Comparison of ENCODE assay signal across 8 cellular contexts in genomic region chr20:290081-290831, GRCh38. TPM values are rescaled to one million over a fixed set of nuclear protein-coding genes. Genes with fewer than 3 reads are reported as not detected.
A peak's percentile ranks its signal among the peaks of the same experiment; 100 is the strongest.
DNase-seq lines count a peak whose midpoint lies in the region; ATAC-seq and TF ChIP-seq lines count a peak whose summit lies in the region.

C20orf96 (minus strand) TSS chr20:290750; CDS start chr20:290610, 140 bp downstream.

- peaks cover 0 to 10% (median 5%) of the 10 kb centered on the region in 4 donors for H3K4me1 Mint-ChIP-seq in CD4-positive, CD25-positive, alpha-beta regulatory T cell
- peaks cover 5% of the 10 kb centered on the region for H3K4me1 Mint-ChIP-seq in activated CD4-positive, alpha-beta memory T cell treated with anti-CD3 and anti-CD28 coated beads for 36 hours (ENCODE audit: low read depth)

- no peak within 1 kb of the TSS for H3K4me3 Mint-ChIP-seq in CD4-positive, CD25-positive, alpha-beta regulatory T cell
- H3K4me3 Mint-ChIP-seq in activated CD4-positive, alpha-beta memory T cell treated with anti-CD3 and anti-CD28 coated beads for 36 hours = no peak within 1 kb of the TSS

- H3K36me3 Mint-ChIP-seq in CD4-positive, CD25-positive, alpha-beta regulatory T cell = no peaks in the 10 kb centered on the region
- no peaks in the 10 kb centered on the region for H3K36me3 Mint-ChIP-seq in activated CD4-positive, alpha-beta memory T cell treated with anti-CD3 and anti-CD28 coated beads for 36 hours

- no peaks in the 10 kb centered on the region for H3K27me3 Mint-ChIP-seq in CD4-positive, CD25-positive, alpha-beta regulatory T cell
- H3K27me3 Mint-ChIP-seq in activated CD4-positive, alpha-beta memory T cell treated with anti-CD3 and anti-CD28 coated beads for 36 hours = no peaks in the 10 kb centered on the region

- POLR2A ChIA-PET in activated CD4-positive, alpha-beta memory T cell treated with anti-CD3 and anti-CD28 coated beads for 36 hours (lab: Charles Lee) = no interaction called here

- H3K27ac Mint-ChIP-seq in CD4-positive, CD25-positive, alpha-beta regulatory T cell = peak within 1 kb of the TSS in 1 of 3 donors; percentile 9
- H3K27ac Mint-ChIP-seq in activated CD4-positive, alpha-beta memory T cell treated with anti-CD3 and anti-CD28 coated beads for 36 hours = peak within 1 kb of the TSS; percentile 49

- no peaks in the 10 kb centered on the region for H3K27me3 ChIP-seq in CD4-positive, CD25-positive, alpha-beta regulatory T cell (ENCODE audit: control insufficient read depth, insufficient read depth, low read length)
- H3K27me3 ChIP-seq in ectodermal cell (ENCODE audit: control insufficient read depth, insufficient read depth, low read length, poor library complexity, severe bottlenecking) = peaks cover 7% of the 10 kb centered on the region
- no peaks in the 10 kb centered on the region for H3K27me3 ChIP-seq in lung (ENCODE audit: control insufficient read depth, insufficient read depth)

- WGBS in ectodermal cell, 2 experiments = 1 to 2% methylated on average over 37 to 43 of the region's 43 CpGs
- 0% methylated on average over 43 of the region's 43 CpGs for WGBS in lung, 2 donors

- TF ChIP-seq CTCF in lung (IDR thresholded peaks at IDR 0.05; ENCODE audit: control extremely low read depth, extremely low read depth) = peak; percentile 2

- H3K4me1 ChIP-seq in CD4-positive, CD25-positive, alpha-beta regulatory T cell (ENCODE audit: control insufficient read depth, insufficient read depth, low read length, poor library complexity, severe bottlenecking) = peaks cover 20% of the 10 kb centered on the region
- H3K4me1 ChIP-seq in ectodermal cell (ENCODE audit: control insufficient read depth, insufficient read depth, low read length) (peaks cover 8% of the 10 kb centered on the region), lung (ENCODE audit: control insufficient read depth in 2 of 2, insufficient read depth in 2 of 2, low read length in 2 of 2) (peaks cover 0 to 6% of the 10 kb centered on the region in 2 donors)

- CTCF ChIA-PET in activated CD4-positive, alpha-beta memory T cell treated with anti-CD3 and anti-CD28 coated beads for 36 hours (lab: Charles Lee) = no interaction called here

- peak; percentile 84 for ATAC-seq in CD4-positive, CD25-positive, alpha-beta regulatory T cell (ENCODE audit: low read depth in 2 of 2)
- ATAC-seq in GM19395 (IDR thresholded peaks at IDR 0.05; ENCODE audit: unreplicated experiment) (peak; percentile 86), HG03565 (IDR thresholded peaks at IDR 0.05; ENCODE audit: unreplicated experiment) (peak; percentile 51), lung (ENCODE audit: insufficient read depth, low FRiP score) (peak; percentile 97)

- no peaks in the 10 kb centered on the region for H3K9me3 ChIP-seq in CD4-positive, CD25-positive, alpha-beta regulatory T cell (ENCODE audit: control insufficient read depth in 2 of 2, low read length in 2 of 2)
- no peaks in the 10 kb centered on the region for H3K9me3 ChIP-seq in ectodermal cell (ENCODE audit: control insufficient read depth, low read length)
- no peaks in the 10 kb centered on the region for H3K9me3 ChIP-seq in lung (ENCODE audit: control insufficient read depth in 2 of 2, insufficient read depth in 1 of 2, low read length in 1 of 2)

- DNase-seq in CD4-positive, CD25-positive, alpha-beta regulatory T cell = peak; percentile 74 to 94 (median 78)
- DNase-seq in NCI-H774 (lab: John Stamatoyannopoulos, UW) = peak; percentile 82
- DNase-seq in activated CD4-positive, alpha-beta memory T cell treated with anti-CD3 and anti-CD28 coated beads for 36 hours = peak; percentile 92
- peak; percentile 92 for DNase-seq in lung (ENCODE audit: low spot score)
- peak; percentile 67 to 90 (median 71) for DNase-seq in stimulated activated CD4-positive, alpha-beta T cell treated with anti-CD3 and anti-CD28 coated beads, TNF-alpha, amount 100 ng/mL, for 24 hours (ENCODE audit: low read depth in 3 of 3)

- peak within 1 kb of the TSS; percentile 81 for H3K4me3 ChIP-seq in CD4-positive, CD25-positive, alpha-beta regulatory T cell (ENCODE audit: low read depth, low read length)
- H3K4me3 ChIP-seq in ectodermal cell (ENCODE audit: insufficient read depth, low read depth, low read length) (peak within 1 kb of the TSS; percentile 91), lung (peak within 1 kb of the TSS; percentile 69)

- no peaks in the 10 kb centered on the region for H3K36me3 ChIP-seq in CD4-positive, CD25-positive, alpha-beta regulatory T cell (ENCODE audit: control insufficient read depth, insufficient read depth, low read length)
- H3K36me3 ChIP-seq in ectodermal cell (ENCODE audit: control insufficient read depth, insufficient read depth, low read length) = no peaks in the 10 kb centered on the region
- H3K36me3 ChIP-seq in lung (ENCODE audit: control insufficient read depth in 2 of 2, insufficient read depth in 2 of 2, low read length in 2 of 2) = no peaks in the 10 kb centered on the region

- H3K9me3 Mint-ChIP-seq in CD4-positive, CD25-positive, alpha-beta regulatory T cell = peaks cover 0 to 2% (median 0%) of the 10 kb centered on the region in 7 donors
- no peaks in the 10 kb centered on the region for H3K9me3 Mint-ChIP-seq in activated CD4-positive, alpha-beta memory T cell treated with anti-CD3 and anti-CD28 coated beads for 36 hours

- H3K27ac ChIP-seq in CD4-positive, CD25-positive, alpha-beta regulatory T cell (ENCODE audit: insufficient read depth, low read length, poor library complexity, severe bottlenecking) = no peak within 1 kb of the TSS
- H3K27ac ChIP-seq in ectodermal cell (ENCODE audit: insufficient read depth, low read depth, low read length, poor library complexity, severe bottlenecking) (peak within 1 kb of the TSS; percentile 72), lung (ENCODE audit: low read depth in 1 of 2, low read length in 1 of 2) (peak within 1 kb of the TSS; percentile 62 to 82)

- intact Hi-C loops in activated CD4-positive, alpha-beta memory T cell treated with anti-CD3 and anti-CD28 coated beads for 36 hours (cut with micrococcal nuclease) = no loop called here

RNA-seq across cellular contexts. Expression of gene C20orf96, which starts in this region (rescaled TPM):
- total RNA-seq in CD4-positive, CD25-positive, alpha-beta regulatory T cell = 1.1 TPM
- under 1 TPM; 0.10 to 0.52 (median 0.31) TPM for polyA plus RNA-seq in CD4-positive, CD25-positive, alpha-beta regulatory T cell
- total RNA-seq in activated CD4-positive, alpha-beta memory T cell treated with anti-CD3 and anti-CD28 coated beads for 36 hours = 1 to 10 TPM; 5.4 to 6.4 TPM
- 38.8 TPM for polyA plus RNA-seq in ectodermal cell (2013, experiment 1 of 4)
- polyA plus RNA-seq in ectodermal cell (2013, experiment 2 of 4) = 35.9 TPM
- 36.1 TPM for polyA plus RNA-seq in ectodermal cell (2013, experiment 3 of 4)
- polyA plus RNA-seq in ectodermal cell (2013, experiment 4 of 4) = 38.7 TPM
- 10 to 100 TPM; 14.4 to 22.4 TPM for total RNA-seq in lung
- 1 to 10 TPM; 5.2 to 6.6 TPM for polyA plus RNA-seq in lung

Comparison
In these comparisons a context has a peak if more than half of its experiments do, and no peak if none do; other contexts are left out.
1. RNA of gene C20orf96 (polyA plus RNA-seq): 5.2 to 6.6 TPM in lung; 0.10 to 0.52 TPM in CD4-positive, CD25-positive, alpha-beta regulatory T cell; every median in the first group is over 4 times any median in the second.
2. Peak in every context shown above with its lines, with median percentiles within 50 percentile points of each other: ATAC-seq, DNase-seq and H3K4me3 ChIP-seq.